In genomic region chr16:3074860-3075545, GRCh38 we compare ENCODE assay signal across 9 cellular contexts. TPM values are rescaled to one million over a fixed set of nuclear protein-coding genes. Genes with fewer than 3 reads are reported as not detected.
DNase-seq lines count a peak whose midpoint lies in the region; ATAC-seq and TF ChIP-seq lines count a peak whose summit lies in the region.
"Had no signal": no experiment of that assay in that cellular context is flagged by ENCODE, and none has a peak within 500 bp of the region (broad histone marks: within the 10 kb centered on the region; RNA-seq: fewer than 3 reads in every experiment).

No MANE protein-coding gene starts in this region.

- no peak overlapping the region for H3K4me3 ChIP-seq in BE2C (ENCODE audit: low read depth, low read length)

- no peaks in the 10 kb centered on the region for H3K27me3 Mint-ChIP-seq in naive thymus-derived CD8-positive, alpha-beta T cell
- peaks cover 50% of the 10 kb centered on the region for H3K27me3 Mint-ChIP-seq in type B pancreatic cell

- H3K4me1 Mint-ChIP-seq in naive thymus-derived CD8-positive, alpha-beta T cell, result peaks cover 53 to 89% (median 87%) of the 10 kb centered on the region in 4 donors
- H3K4me1 Mint-ChIP-seq in type B pancreatic cell (ENCODE audit: unreplicated experiment), result no peaks in the 10 kb centered on the region

- H3K36me3 ChIP-seq in BE2C, result no peaks in the 10 kb centered on the region

- peak; percentile 68 for DNase-seq in KG1 (lab: John Stamatoyannopoulos, UW)
- DNase-seq in activated T-cell treated with anti-CD3 and anti-CD28 coated beads for 24 hours (ENCODE audit: low read depth), result peak; percentile 71
- peak; percentile 37 to 93 (median 82) for DNase-seq in naive thymus-derived CD8-positive, alpha-beta T cell
- DNase-seq in NCI-H1048 (lab: John Stamatoyannopoulos, UW), result no peak
- no peak for DNase-seq in BE2C
- DNase-seq in HuH-7 (ENCODE audit: low spot score), result no peak
- DNase-seq in type B pancreatic cell (ENCODE audit: extremely low spot score, unreplicated experiment), result no peak

- H3K9me3 ChIP-seq in BE2C, result no peaks in the 10 kb centered on the region

- peaks cover 5 to 8% (median 5%) of the 10 kb centered on the region in 3 donors for H3K36me3 Mint-ChIP-seq in naive thymus-derived CD8-positive, alpha-beta T cell
- no peaks in the 10 kb centered on the region for H3K36me3 Mint-ChIP-seq in type B pancreatic cell

- TF ChIP-seq CTCF in BE2C (IDR thresholded peaks at IDR 0.05; ENCODE audit: low read depth, low read length), result no peak
- no peak for TF ChIP-seq CTCF in type B pancreatic cell (conservative IDR thresholded peaks at IDR 0.05)

- peak overlapping the region; percentile 58 to 89 (median 82) for H3K4me3 Mint-ChIP-seq in naive thymus-derived CD8-positive, alpha-beta T cell
- H3K4me3 Mint-ChIP-seq in type B pancreatic cell, result no peak overlapping the region

- POLR2A ChIA-PET in naive thymus-derived CD8-positive, alpha-beta T cell (lab: Charles Lee), result interaction anchor here (0.6 to 17.1 kb wide), 19 partner anchors 9 to 427 kb away, joined by 3 to 261 read pairs (median 6); partner anchors contain the start of genes HCFC1R1, IL32, THOC6 and TNFRSF12A

- H3K9me3 Mint-ChIP-seq in naive thymus-derived CD8-positive, alpha-beta T cell, result peaks cover 0 to 7% (median 0%) of the 10 kb centered on the region in 9 donors
- no peaks in the 10 kb centered on the region for H3K9me3 Mint-ChIP-seq in type B pancreatic cell

- H3K27ac Mint-ChIP-seq in naive thymus-derived CD8-positive, alpha-beta T cell, result peak overlapping the region; percentile 92 to 100 (median 98)
- H3K27ac Mint-ChIP-seq in type B pancreatic cell, result no peak overlapping the region

- no peaks in the 10 kb centered on the region for H3K4me1 ChIP-seq in BE2C

- ATAC-seq in GM19372 (IDR thresholded peaks at IDR 0.05; ENCODE audit: low read depth, unreplicated experiment), result peak; percentile 53
- ATAC-seq in naive thymus-derived CD8-positive, alpha-beta T cell, result peak; percentile 91 to 96

- peaks cover 36% of the 10 kb centered on the region for H3K27me3 ChIP-seq in BE2C

RNA-seq across cellular contexts. Expression of gene IL32, which starts 9.6 kb away (rescaled TPM):
- 100 to 1,000 TPM; 363 to 375 TPM for total RNA-seq in naive thymus-derived CD8-positive, alpha-beta T cell
- 1,000 to 10,000 TPM; 1,686 to 2,118 (median 1,952) TPM for polyA plus RNA-seq in naive thymus-derived CD8-positive, alpha-beta T cell
- 0.94 TPM for polyA plus RNA-seq in BE2C (2012; ENCODE audit: insufficient read depth, insufficient read length, low read depth)
- 12.7 and 44.1 TPM in 2 replicates for total RNA-seq in type B pancreatic cell (ENCODE audit: low replicate concordance)

RNA-seq across cellular contexts. Expression of gene ZSCAN10, which starts 24.1 kb away (rescaled TPM):
- total RNA-seq in naive thymus-derived CD8-positive, alpha-beta T cell, result under 1 TPM in 1 of 2 experiments, not detected in 1; 0.26 TPM
- not detected for polyA plus RNA-seq in naive thymus-derived CD8-positive, alpha-beta T cell
- polyA plus RNA-seq in BE2C (2012; ENCODE audit: insufficient read depth, insufficient read length, low read depth), result not detected
- not detected in 2 replicates for total RNA-seq in type B pancreatic cell (ENCODE audit: low replicate concordance)
- total RNA-seq: kidney epithelial cell had no signal

RNA-seq across cellular contexts. Expression of gene MMP25, which starts 28.6 kb away (rescaled TPM):
- under 1 TPM; 0.38 to 0.60 TPM for total RNA-seq in naive thymus-derived CD8-positive, alpha-beta T cell
- under 1 TPM; 0.36 to 0.94 (median 0.60) TPM for polyA plus RNA-seq in naive thymus-derived CD8-positive, alpha-beta T cell
- polyA plus RNA-seq in BE2C (2012; ENCODE audit: insufficient read depth, insufficient read length, low read depth), result 0.52 TPM
- 0.14 TPM in 2 replicates for total RNA-seq in type B pancreatic cell (ENCODE audit: low replicate concordance)

RNA-seq across cellular contexts. Expression of gene ZNF205, which starts 37.4 kb away (rescaled TPM):
- total RNA-seq in naive thymus-derived CD8-positive, alpha-beta T cell, result not detected
- polyA plus RNA-seq in naive thymus-derived CD8-positive, alpha-beta T cell, result not detected
- 44.6 TPM for polyA plus RNA-seq in BE2C (2012; ENCODE audit: insufficient read depth, insufficient read length, low read depth)
- 15.0 and 18.2 TPM in 2 replicates for total RNA-seq in type B pancreatic cell (ENCODE audit: low replicate concordance)

RNA-seq across cellular contexts. Expression of gene BICDL2, which starts 38.3 kb away (rescaled TPM):
- not detected for total RNA-seq in naive thymus-derived CD8-positive, alpha-beta T cell
- polyA plus RNA-seq in naive thymus-derived CD8-positive, alpha-beta T cell, result not detected
- not detected for polyA plus RNA-seq in BE2C (2012; ENCODE audit: insufficient read depth, insufficient read length, low read depth)
- 15.2 and 28.6 TPM in 2 replicates for total RNA-seq in type B pancreatic cell (ENCODE audit: low replicate concordance)

Comparison
In these comparisons a context has a peak if more than half of its experiments do, and no peak if none do; other contexts are left out.
1. DNase-seq: peak in KG1 (single experiment), activated T-cell treated with anti-CD3 and anti-CD28 coated beads for 24 hours (single experiment) and naive thymus-derived CD8-positive, alpha-beta T cell (10 of 10); none in NCI-H1048 (single experiment), BE2C (single experiment), HuH-7 (single experiment) and type B pancreatic cell (single experiment).